ENCODE assay signal across 1 cellular context in genomic region chr10:73495226-73495883, GRCh38.
TF ChIP-seq lines count a peak whose summit lies in the region.

No MANE protein-coding gene starts in this region.

TF ChIP-seq in GM12878, 131 proteins besides CTCF, POLR2A, EP300 and RAD21 (continued from another document):
- TF ChIP-seq, protein P1, sequence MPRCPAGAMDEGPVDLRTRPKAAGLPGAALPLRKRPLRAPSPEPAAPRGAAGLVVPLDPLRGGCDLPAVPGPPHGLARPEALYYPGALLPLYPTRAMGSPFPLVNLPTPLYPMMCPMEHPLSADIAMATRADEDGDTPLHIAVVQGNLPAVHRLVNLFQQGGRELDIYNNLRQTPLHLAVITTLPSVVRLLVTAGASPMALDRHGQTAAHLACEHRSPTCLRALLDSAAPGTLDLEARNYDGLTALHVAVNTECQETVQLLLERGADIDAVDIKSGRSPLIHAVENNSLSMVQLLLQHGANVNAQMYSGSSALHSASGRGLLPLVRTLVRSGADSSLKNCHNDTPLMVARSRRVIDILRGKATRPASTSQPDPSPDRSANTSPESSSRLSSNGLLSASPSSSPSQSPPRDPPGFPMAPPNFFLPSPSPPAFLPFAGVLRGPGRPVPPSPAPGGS (IDR thresholded peaks at IDR 0.05; ENCODE audit: borderline replicate concordance, insufficient read depth, low read depth, low read length, poor library complexity, severe bottlenecking): no peak
- TF ChIP-seq, protein P2, sequence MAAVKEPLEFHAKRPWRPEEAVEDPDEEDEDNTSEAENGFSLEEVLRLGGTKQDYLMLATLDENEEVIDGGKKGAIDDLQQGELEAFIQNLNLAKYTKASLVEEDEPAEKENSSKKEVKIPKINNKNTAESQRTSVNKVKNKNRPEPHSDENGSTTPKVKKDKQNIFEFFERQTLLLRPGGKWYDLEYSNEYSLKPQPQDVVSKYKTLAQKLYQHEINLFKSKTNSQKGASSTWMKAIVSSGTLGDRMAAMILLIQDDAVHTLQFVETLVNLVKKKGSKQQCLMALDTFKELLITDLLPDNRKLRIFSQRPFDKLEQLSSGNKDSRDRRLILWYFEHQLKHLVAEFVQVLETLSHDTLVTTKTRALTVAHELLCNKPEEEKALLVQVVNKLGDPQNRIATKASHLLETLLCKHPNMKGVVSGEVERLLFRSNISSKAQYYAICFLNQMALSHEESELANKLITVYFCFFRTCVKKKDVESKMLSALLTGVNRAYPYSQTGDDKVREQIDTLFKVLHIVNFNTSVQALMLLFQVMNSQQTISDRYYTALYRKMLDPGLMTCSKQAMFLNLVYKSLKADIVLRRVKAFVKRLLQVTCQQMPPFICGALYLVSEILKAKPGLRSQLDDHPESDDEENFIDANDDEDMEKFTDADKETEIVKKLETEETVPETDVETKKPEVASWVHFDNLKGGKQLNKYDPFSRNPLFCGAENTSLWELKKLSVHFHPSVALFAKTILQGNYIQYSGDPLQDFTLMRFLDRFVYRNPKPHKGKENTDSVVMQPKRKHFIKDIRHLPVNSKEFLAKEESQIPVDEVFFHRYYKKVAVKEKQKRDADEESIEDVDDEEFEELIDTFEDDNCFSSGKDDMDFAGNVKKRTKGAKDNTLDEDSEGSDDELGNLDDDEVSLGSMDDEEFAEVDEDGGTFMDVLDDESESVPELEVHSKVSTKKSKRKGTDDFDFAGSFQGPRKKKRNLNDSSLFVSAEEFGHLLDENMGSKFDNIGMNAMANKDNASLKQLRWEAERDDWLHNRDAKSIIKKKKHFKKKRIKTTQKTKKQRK (IDR thresholded peaks at IDR 0.05; ENCODE audit: low read depth, low read length): no peak
- no peak for TF ChIP-seq ETV6 (conservative IDR thresholded peaks at IDR 0.05 in 1 of 2, IDR thresholded peaks at IDR 0.05 in 1 of 2; ENCODE audit: borderline replicate concordance in 1 of 2, low read depth in 1 of 2)
- TF ChIP-seq CREM (IDR thresholded peaks at IDR 0.05; ENCODE audit: low read depth): no peak; the same call in 1 of the 2 replicates
- no peak for TF ChIP-seq SUZ12 (IDR thresholded peaks at IDR 0.05; ENCODE audit: unreplicated experiment)
- TF ChIP-seq NR2F1 (conservative IDR thresholded peaks at IDR 0.05): peak; percentile 79
- no peak; the same call in 1 of the 2 replicates for TF ChIP-seq ZBED1 (IDR thresholded peaks at IDR 0.05; ENCODE audit: borderline replicate concordance)
- peak; percentile 58 for TF ChIP-seq MYC (IDR thresholded peaks at IDR 0.05; ENCODE audit: insufficient read depth, insufficient read length, insufficient replicate concordance, low read length, severe bottlenecking)
- 0 out of 2 replicates have a peak, but pooled peaks have one; percentile 19 for TF ChIP-seq ZNF217 (IDR thresholded peaks at IDR 0.05)
- TF ChIP-seq TCF3 (IDR thresholded peaks at IDR 0.05; ENCODE audit: borderline replicate concordance, insufficient read depth, low read depth, low read length): no peak; the same call in 1 of the 2 replicates
- peak; percentile 78; the same call in 1 of the 2 replicates for TF ChIP-seq POLR2AphosphoS2 (IDR thresholded peaks at IDR 0.05; ENCODE audit: low read depth, low read length)
- TF ChIP-seq RELA (IDR thresholded peaks at IDR 0.05; ENCODE audit: borderline replicate concordance, partially characterized antibody): peak; percentile 18
- no peak; the same call in 1 of the 2 replicates for TF ChIP-seq SIN3A (IDR thresholded peaks at IDR 0.05; ENCODE audit: low read depth, low read length)
- TF ChIP-seq ESRRA (IDR thresholded peaks at IDR 0.05; ENCODE audit: low read length): no peak
- no peak for TF ChIP-seq IRF4 (IDR thresholded peaks at IDR 0.05; ENCODE audit: low read depth, low read length)
- TF ChIP-seq MTA2 (IDR thresholded peaks at IDR 0.05; ENCODE audit: low read depth): peak; percentile 40; the same call in 1 of the 2 replicates
- no peak for TF ChIP-seq SMC3 (IDR thresholded peaks at IDR 0.05; ENCODE audit: borderline replicate concordance, low read length)
- 0 out of 2 replicates have a peak, but pooled peaks have one; percentile 38 for TF ChIP-seq ZNF207 (IDR thresholded peaks at IDR 0.05; ENCODE audit: borderline replicate concordance)
- peak; percentile 82 for TF ChIP-seq MEF2B (IDR thresholded peaks at IDR 0.05; ENCODE audit: partially characterized antibody, poor library complexity, severe bottlenecking)
- TF ChIP-seq TCF12 (IDR thresholded peaks at IDR 0.05; ENCODE audit: low read depth, low read length): 0 out of 2 replicates have a peak, but pooled peaks have one; percentile 9
- TF ChIP-seq HCFC1 (IDR thresholded peaks at IDR 0.05; ENCODE audit: low read length): 0 out of 2 replicates have a peak, but pooled peaks have one; percentile 40
- TF ChIP-seq CHD1 (IDR thresholded peaks at IDR 0.05; ENCODE audit: low read depth, low read length): no peak
- TF ChIP-seq GATAD2B (conservative IDR thresholded peaks at IDR 0.05; ENCODE audit: low read depth): peak; percentile 83
- peak; percentile 70 for TF ChIP-seq IKZF1 (conservative IDR thresholded peaks at IDR 0.05)
- TF ChIP-seq POLR2AphosphoS5 (IDR thresholded peaks at IDR 0.05; ENCODE audit: low read length): peak; percentile 80; the same call in 1 of the 2 replicates
- no peak for TF ChIP-seq USF1 (IDR thresholded peaks at IDR 0.05; ENCODE audit: borderline replicate concordance, extremely low read length, insufficient read depth, low read depth, low read length)
- TF ChIP-seq ZBTB40 (IDR thresholded peaks at IDR 0.05; ENCODE audit: borderline replicate concordance): peak; percentile 61
- no peak for TF ChIP-seq BCLAF1 (IDR thresholded peaks at IDR 0.05)
- TF ChIP-seq DPF2 (IDR thresholded peaks at IDR 0.05): peak; percentile 83
- TF ChIP-seq ZNF274 (IDR thresholded peaks at IDR 0.05; ENCODE audit: insufficient read depth, insufficient read length): no peak
- TF ChIP-seq ATF7 (IDR thresholded peaks at IDR 0.05; ENCODE audit: low read depth): peak; percentile 42; the same call in 1 of the 2 replicates
